ENCODE assay signal across 20 cellular contexts in the genomic region with DNA sequence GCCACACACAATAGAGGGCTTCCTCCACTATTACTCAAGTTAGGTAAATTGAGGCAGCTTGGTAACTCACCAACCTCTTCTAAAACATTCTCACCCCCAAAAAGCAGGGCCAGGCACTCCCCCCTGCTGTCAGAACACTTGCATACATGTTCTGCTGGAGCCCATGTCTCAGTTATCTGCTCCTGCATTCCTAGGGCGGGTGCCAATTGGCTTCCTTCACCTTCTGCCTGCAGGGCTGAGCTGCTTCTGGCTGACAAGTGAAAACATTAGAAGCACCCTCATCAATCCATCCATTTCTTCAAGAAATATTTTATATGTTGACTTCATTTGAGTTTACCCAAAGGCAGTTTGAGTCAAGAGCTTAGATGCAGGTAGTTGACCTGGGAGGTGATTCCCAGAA.
"Had no signal": no experiment of that assay in that cellular context is flagged by ENCODE, and none has a peak within 500 bp of the region (broad histone marks: within the 10 kb centered on the region; RNA-seq: fewer than 3 reads in every experiment).

No MANE protein-coding gene starts in this region.

- DNase-seq: activated CD4-positive, alpha-beta memory T cell treated with anti-CD3 and anti-CD28 coated beads for 36 hours; activated CD4-positive, alpha-beta T cell treated with anti-CD3 and anti-CD28 coated beads for 48 hours; activated naive CD4-positive, alpha-beta T cell treated with Interleukin-2 at 50 U/mL for 16 hours; activated naive CD8-positive, alpha-beta T cell treated with anti-CD3 and anti-CD28 coated beads for 36 hours; activated T-cell treated with anti-CD3 and anti-CD28 coated beads, Interleukin-2, amount 50 U/mL, for 48 hours; amniotic stem cell; caudate nucleus; effector memory CD4-positive, alpha-beta T cell; esophagus squamous epithelium; left lung; small intestine; stimulated activated CD4-positive, alpha-beta T cell treated with anti-CD3 and anti-CD28 coated beads, Interleukin-2, amount 100 ng/mL, for 24 hours; stimulated activated naive CD8-positive, alpha-beta T cell treated with anti-CD3 and anti-CD28 coated beads, Interleukin-15, amount 100 ng/mL, for 72 hours; transverse colon had no signal

- H3K9me3 Mint-ChIP-seq: activated CD4-positive, alpha-beta memory T cell treated with anti-CD3 and anti-CD28 coated beads for 36 hours; activated naive CD8-positive, alpha-beta T cell treated with anti-CD3 and anti-CD28 coated beads for 36 hours; natural killer cell treated with Interleukin-12 subunit alpha and Interleukin-12 subunit beta and Interleukin-15 and Interleukin-18, amount 100 ng/mL, for 72 hours; stimulated activated effector memory CD8-positive, alpha-beta T cell treated with anti-CD3 and anti-CD28 coated beads, Interleukin-12 subunit alpha, Interleukin-12 subunit beta, amount 100 ng/mL, for 72 hours; stimulated activated naive CD8-positive, alpha-beta T cell treated with anti-CD3 and anti-CD28 coated beads, Interleukin-15, amount 100 ng/mL, for 72 hours had no signal

- H3K27ac Mint-ChIP-seq: activated CD4-positive, alpha-beta memory T cell treated with anti-CD3 and anti-CD28 coated beads for 36 hours; activated naive CD8-positive, alpha-beta T cell treated with anti-CD3 and anti-CD28 coated beads for 36 hours; natural killer cell treated with Interleukin-12 subunit alpha and Interleukin-12 subunit beta and Interleukin-15 and Interleukin-18, amount 100 ng/mL, for 72 hours; stimulated activated effector memory CD8-positive, alpha-beta T cell treated with anti-CD3 and anti-CD28 coated beads, Interleukin-12 subunit alpha, Interleukin-12 subunit beta, amount 100 ng/mL, for 72 hours; stimulated activated naive CD8-positive, alpha-beta T cell treated with anti-CD3 and anti-CD28 coated beads, Interleukin-15, amount 100 ng/mL, for 72 hours had no signal

- ATAC-seq: gastroesophageal sphincter; left lung; natural killer cell treated with Interleukin-12 subunit alpha and Interleukin-12 subunit beta and Interleukin-15 and Interleukin-18, amount 100 ng/mL, for 72 hours; sciatic nerve; stimulated activated effector memory CD8-positive, alpha-beta T cell treated with anti-CD3 and anti-CD28 coated beads, Interleukin-12 subunit alpha, Interleukin-12 subunit beta, amount 100 ng/mL, for 72 hours; stimulated activated naive CD8-positive, alpha-beta T cell treated with anti-CD3 and anti-CD28 coated beads, Interleukin-15, amount 100 ng/mL, for 72 hours had no signal

- H3K4me1 Mint-ChIP-seq: activated naive CD8-positive, alpha-beta T cell treated with anti-CD3 and anti-CD28 coated beads for 36 hours had no signal

- H3K27me3 ChIP-seq: left lung, transverse colon had no signal

- H3K36me3 ChIP-seq: esophagus squamous epithelium, gastroesophageal sphincter, left lung, neutrophil, suprapubic skin, transverse colon had no signal

- H3K4me3 ChIP-seq: esophagus squamous epithelium, gastroesophageal sphincter, left lung, suprapubic skin, transverse colon had no signal

- H3K27ac ChIP-seq: esophagus squamous epithelium, gastroesophageal sphincter, left lung, neutrophil, suprapubic skin, transverse colon had no signal

- H3K9me3 ChIP-seq: gastroesophageal sphincter, left lung, neutrophil, suprapubic skin, transverse colon had no signal

- H3K36me3 Mint-ChIP-seq: activated CD4-positive, alpha-beta memory T cell treated with anti-CD3 and anti-CD28 coated beads for 36 hours; activated naive CD8-positive, alpha-beta T cell treated with anti-CD3 and anti-CD28 coated beads for 36 hours; natural killer cell treated with Interleukin-12 subunit alpha and Interleukin-12 subunit beta and Interleukin-15 and Interleukin-18, amount 100 ng/mL, for 72 hours had no signal

- H3K4me3 Mint-ChIP-seq: activated CD4-positive, alpha-beta memory T cell treated with anti-CD3 and anti-CD28 coated beads for 36 hours; activated naive CD8-positive, alpha-beta T cell treated with anti-CD3 and anti-CD28 coated beads for 36 hours; natural killer cell treated with Interleukin-12 subunit alpha and Interleukin-12 subunit beta and Interleukin-15 and Interleukin-18, amount 100 ng/mL, for 72 hours; stimulated activated effector memory CD8-positive, alpha-beta T cell treated with anti-CD3 and anti-CD28 coated beads, Interleukin-12 subunit alpha, Interleukin-12 subunit beta, amount 100 ng/mL, for 72 hours; stimulated activated naive CD8-positive, alpha-beta T cell treated with anti-CD3 and anti-CD28 coated beads, Interleukin-15, amount 100 ng/mL, for 72 hours had no signal
